ENCODE assay signal across 23 cellular contexts in genomic region chr3:50230833-50231125, GRCh38. TPM values are rescaled to one million over a fixed set of nuclear protein-coding genes. Genes with fewer than 3 reads are reported as not detected.
DNase-seq lines count a peak whose midpoint lies in the region; ATAC-seq and TF ChIP-seq lines count a peak whose summit lies in the region.
"Had no signal": no experiment of that assay in that cellular context is flagged by ENCODE, and none has a peak within 500 bp of the region (broad histone marks: within the 10 kb centered on the region; RNA-seq: fewer than 3 reads in every experiment).

No MANE protein-coding gene starts in this region.

- H3K4me1 Mint-ChIP-seq in CD4-positive, alpha-beta T cell (ENCODE audit: low read depth): peaks cover 41% of the 10 kb centered on the region

- H3K18ac ChIP-seq in trophoblast cell (ENCODE audit: low read length): no peak overlapping the region

- no peaks in the 10 kb centered on the region for H3K9me2 ChIP-seq in OCI-LY7 (ENCODE audit: insufficient read depth, low read length)

- H3K14ac ChIP-seq in trophoblast cell (ENCODE audit: low read length): no peak overlapping the region

- H4K91ac ChIP-seq in trophoblast cell (ENCODE audit: low read depth, low read length): peak overlapping the region; percentile 50

- no peak overlapping the region for H2BK12ac ChIP-seq in trophoblast cell (ENCODE audit: low read length)

- H3K36me3 Mint-ChIP-seq in CD4-positive, alpha-beta T cell (ENCODE audit: low read depth): peaks cover 10% of the 10 kb centered on the region
- H3K36me3 Mint-ChIP-seq: naive thymus-derived CD4-positive, alpha-beta T cell had no signal

- H3K9me3 Mint-ChIP-seq in CD4-positive, alpha-beta T cell: no peaks in the 10 kb centered on the region

- no peak overlapping the region for H2BK120ac ChIP-seq in trophoblast cell (ENCODE audit: insufficient read depth, low read length, poor library complexity)

- H4K20me1 ChIP-seq in OCI-LY7 (ENCODE audit: insufficient read depth, low read length): no peaks in the 10 kb centered on the region

- H3K79me2 ChIP-seq in OCI-LY7 (ENCODE audit: insufficient read depth, low read depth, low read length) (no peaks in the 10 kb centered on the region), trophoblast cell (ENCODE audit: control insufficient read depth, insufficient read depth, low read length, poor library complexity) (peaks cover 2% of the 10 kb centered on the region)

- intact Hi-C loops in CD4-positive, alpha-beta T cell (cut with DNase I, micrococcal nuclease): no loop called here
- intact Hi-C loops in OCI-LY7 (cut with micrococcal nuclease; ENCODE audit: unreplicated experiment) (no loop called here), colonic mucosa (cut with DNase I) (no loop called here)

- H3K36me3 ChIP-seq in OCI-LY7 (ENCODE audit: insufficient read depth, low read length): no peaks in the 10 kb centered on the region
- H3K36me3 ChIP-seq in trophoblast cell (ENCODE audit: control insufficient read depth in 1 of 2, insufficient read depth in 2 of 2, low read length in 2 of 2): no peaks in the 10 kb centered on the region
- H3K36me3 ChIP-seq in colonic mucosa: no peaks in the 10 kb centered on the region
- H3K36me3 ChIP-seq: ascending aorta had no signal

- no peak for DNase-seq in CD4-positive, alpha-beta T cell
- DNase-seq in OCI-LY7 (ENCODE audit: low spot score): no peak
- DNase-seq in fibroblast of mammary gland (ENCODE audit: low read depth): peak; percentile 51
- no peak for DNase-seq in trophoblast cell
- no peak for DNase-seq in activated CD4-positive, CD25-positive, alpha-beta regulatory T cell treated with anti-CD3 and anti-CD28 coated beads, Interleukin-2, amount 50 U/mL, for 72 hours
- no peak for DNase-seq in anterior cingulate cortex (lab: John Stamatoyannopoulos, UW)
- DNase-seq in colonic mucosa: no peak
- DNase-seq: activated CD4-positive, alpha-beta T cell treated with anti-CD3 and anti-CD28 coated beads, Interleukin-2, amount 50 U/mL, for 4 hours; activated gamma-delta T cell treated with Interleukin-2 at 50 U/mL for 16 hours; EL; hippocampal formation; islet precursor cell; mesenchymal stem cell; naive thymus-derived CD4-positive, alpha-beta T cell; NCI-H510A treated with DMSO at 0.1 percent for 48 hours; SHP77; stimulated activated CD4-positive, alpha-beta T cell treated with anti-CD3 and anti-CD28 coated beads, Interleukin-4, amount 100 ng/mL, for 1 hour; T-helper 1 cell had no signal

- no peak overlapping the region for H3K27ac ChIP-seq in CD4-positive, alpha-beta T cell (ENCODE audit: low read depth, low read length)
- no peak overlapping the region for H3K27ac ChIP-seq in OCI-LY7 (ENCODE audit: low read depth, low read length, poor library complexity, severe bottlenecking)
- H3K27ac ChIP-seq in trophoblast cell (ENCODE audit: low read depth, low read length): no peak overlapping the region
- H3K27ac ChIP-seq in colonic mucosa: no peak overlapping the region
- H3K27ac ChIP-seq: ascending aorta had no signal

- POLR2A ChIA-PET in CD4-positive, alpha-beta T cell (lab: Charles Lee): no interaction called here
- POLR2A ChIA-PET in OCI-LY7 (lab: Charles Lee): interaction anchor here (3.9 kb wide), 1 partner anchor 16 kb away, joined by 24 read pairs; no protein-coding TSS in a partner anchor

- H3K79me1 ChIP-seq in trophoblast cell (ENCODE audit: low read length): peaks cover 4% of the 10 kb centered on the region

- H3K4me2 ChIP-seq in OCI-LY7 (ENCODE audit: low read length) (peak overlapping the region; percentile 8; the same call in 1 of the 2 replicates), trophoblast cell (ENCODE audit: low read length) (no peak overlapping the region)

- no peak overlapping the region for H4K8ac ChIP-seq in trophoblast cell (ENCODE audit: low read depth, low read length)

- H3K23ac ChIP-seq in trophoblast cell (ENCODE audit: low read length): no peak overlapping the region

- whole genome bisulfite sequencing in trophoblast cell (ENCODE audit: extremely low coverage, insufficient coverage, insufficient read length): no CpG with 5 or more reads among the region's 3 CpGs

- no TSS peak for BruUV-seq in OCI-LY7 (replicated peaks; lab: Mats Ljungman, UMichigan)

- H2AFZ ChIP-seq in OCI-LY7 (ENCODE audit: low read length) (no peak overlapping the region), trophoblast cell (ENCODE audit: insufficient read depth, low read length, poor library complexity) (no peak overlapping the region)

- no peaks in the 10 kb centered on the region for H3K27me3 Mint-ChIP-seq in CD4-positive, alpha-beta T cell

- H3K9me3 ChIP-seq in CD4-positive, alpha-beta T cell (ENCODE audit: control insufficient read depth, low read length): no peaks in the 10 kb centered on the region
- H3K9me3 ChIP-seq in OCI-LY7 (ENCODE audit: low read length): no peaks in the 10 kb centered on the region
- no peaks in the 10 kb centered on the region for H3K9me3 ChIP-seq in trophoblast cell (ENCODE audit: insufficient read depth, low read depth, low read length)
- H3K9me3 ChIP-seq in colonic mucosa: no peaks in the 10 kb centered on the region
- H3K9me3 ChIP-seq: ascending aorta had no signal

- H3K9ac ChIP-seq in trophoblast cell (ENCODE audit: low read length) (no peak overlapping the region), colonic mucosa (ENCODE audit: low read depth in 2 of 2, low read length in 2 of 2) (no peak overlapping the region)

- no peak for ATAC-seq in CD4-positive, alpha-beta T cell (ENCODE audit: poor library complexity)
- no peak for ATAC-seq in HG02759 (IDR thresholded peaks at IDR 0.05; ENCODE audit: unreplicated experiment)
- ATAC-seq: naive thymus-derived CD4-positive, alpha-beta T cell had no signal

- no peak for TF ChIP-seq CTCF in CD4-positive, alpha-beta T cell (IDR thresholded peaks at IDR 0.05)
- no peak for TF ChIP-seq CTCF in OCI-LY7 (conservative IDR thresholded peaks at IDR 0.05; ENCODE audit: low read length)
- TF ChIP-seq CTCF in fibroblast of mammary gland (conservative IDR thresholded peaks at IDR 0.05; ENCODE audit: control insufficient read depth, insufficient read depth, low read depth, low read length): no peak
- no peak for TF ChIP-seq CTCF in colonic mucosa (IDR thresholded peaks at IDR 0.05)

- no peak overlapping the region for H2BK5ac ChIP-seq in trophoblast cell (ENCODE audit: low read depth, low read length, poor library complexity)

- H3K4me3 ChIP-seq in OCI-LY7 (ENCODE audit: low read depth, low read length, poor library complexity, severe bottlenecking) (no peak overlapping the region), fibroblast of mammary gland (ENCODE audit: control insufficient read depth, low read depth, low read length) (no peak overlapping the region), trophoblast cell (ENCODE audit: low read depth, low read length) (no peak overlapping the region), colonic mucosa (no peak overlapping the region)
- H3K4me3 ChIP-seq: ascending aorta, skin epidermis had no signal

- CTCF ChIA-PET in CD4-positive, alpha-beta T cell (lab: Charles Lee): no interaction called here
- CTCF ChIA-PET in OCI-LY7 (lab: Charles Lee; ENCODE audit: unreplicated experiment): no interaction called here

- H3K4me1 ChIP-seq in OCI-LY7 (ENCODE audit: insufficient read depth, low read length, poor library complexity, severe bottlenecking): peaks cover 55% of the 10 kb centered on the region
- peaks cover 15 to 18% of the 10 kb centered on the region in 2 experiments for H3K4me1 ChIP-seq in trophoblast cell (ENCODE audit: control insufficient read depth in 1 of 2, insufficient read depth in 2 of 2, low read length in 2 of 2)
- H3K4me1 ChIP-seq in colonic mucosa: peaks cover 4% of the 10 kb centered on the region

- H3K27ac Mint-ChIP-seq in CD4-positive, alpha-beta T cell: no peak overlapping the region

- H4K12ac ChIP-seq in trophoblast cell (ENCODE audit: low read depth, low read length): no peak overlapping the region

- H2AK5ac ChIP-seq in trophoblast cell (ENCODE audit: low read length): peak overlapping the region; percentile 46

- no peak overlapping the region for H3K4ac ChIP-seq in trophoblast cell (ENCODE audit: low read depth, low read length)

- H3K27me3 ChIP-seq in CD4-positive, alpha-beta T cell (ENCODE audit: control insufficient read depth, insufficient read depth, low read length): no peaks in the 10 kb centered on the region
- H3K27me3 ChIP-seq in trophoblast cell (ENCODE audit: insufficient read depth, low read length) (no peaks in the 10 kb centered on the region), colonic mucosa (no peaks in the 10 kb centered on the region)
- H3K27me3 ChIP-seq: ascending aorta had no signal

- peak overlapping the region; percentile 60 for H3K4me3 Mint-ChIP-seq in CD4-positive, alpha-beta T cell

RNA-seq across cellular contexts. Expression of gene GNAI2, which starts 5.2 kb away (rescaled TPM):
- total RNA-seq in CD4-positive, alpha-beta T cell: 100 to 1,000 TPM; 204 to 217 TPM
- 165 and 190 TPM in 2 replicates for total RNA-seq in OCI-LY7 (2014; rRNA removed; shearing (Covaris generic))
- total RNA-seq in OCI-LY7 (2022): 256 and 266 TPM in 2 replicates
- polyA plus RNA-seq in trophoblast cell (2013): 191 and 192 TPM in 2 replicates
- 10 to 100 TPM; 48.7 to 77.4 TPM for total RNA-seq in colonic mucosa

RNA-seq across cellular contexts. Expression of gene SLC38A3, which starts 25.7 kb away (rescaled TPM):
- 1 to 10 TPM; 1.0 to 1.1 TPM for total RNA-seq in CD4-positive, alpha-beta T cell
- total RNA-seq in OCI-LY7 (2014; rRNA removed; shearing (Covaris generic)): not detected in 2 replicates
- not detected in 2 replicates for total RNA-seq in OCI-LY7 (2022)
- 85.8 and 92.3 TPM in 2 replicates for polyA plus RNA-seq in trophoblast cell (2013)
- under 1 TPM; 0.24 to 0.40 TPM for total RNA-seq in colonic mucosa
- total RNA-seq: ascending aorta had no signal
- polyA plus RNA-seq: naive thymus-derived CD4-positive, alpha-beta T cell had no signal

RNA-seq across cellular contexts. Expression of gene SEMA3B, which starts 38.2 kb away (rescaled TPM):
- 1 to 10 TPM; 1.9 to 2.0 TPM for total RNA-seq in CD4-positive, alpha-beta T cell
- 0.10 and 0.28 TPM in 2 replicates for total RNA-seq in OCI-LY7 (2014; rRNA removed; shearing (Covaris generic))
- total RNA-seq in OCI-LY7 (2022): 0.82 and 1.2 TPM in 2 replicates
- 1.8 and 2.0 TPM in 2 replicates for polyA plus RNA-seq in trophoblast cell (2013)
- 10 to 100 TPM; 51.6 to 57.0 TPM for total RNA-seq in colonic mucosa
- polyA plus RNA-seq: naive thymus-derived CD4-positive, alpha-beta T cell had no signal

RNA-seq across cellular contexts. Expression of gene GNAT1, which starts 39.4 kb away (rescaled TPM):
- total RNA-seq in CD4-positive, alpha-beta T cell: under 1 TPM; 0.11 to 0.28 TPM
- total RNA-seq in OCI-LY7 (2014; rRNA removed; shearing (Covaris generic)): not detected in 2 replicates
- total RNA-seq in OCI-LY7 (2022) (not detected in 2 replicates), colonic mucosa (not detected)
- polyA plus RNA-seq in trophoblast cell (2013): not detected in 2 replicates
- total RNA-seq: cerebellum, posterior vena cava had no signal
- polyA plus RNA-seq: naive thymus-derived CD4-positive, alpha-beta T cell had no signal

RNA-seq across cellular contexts. Expression of gene LSMEM2, which starts 48.1 kb away (rescaled TPM):
- total RNA-seq in CD4-positive, alpha-beta T cell: under 1 TPM in 1 of 2 experiments, not detected in 1; 0.22 TPM
- not detected in 2 replicates for total RNA-seq in OCI-LY7 (2014; rRNA removed; shearing (Covaris generic))
- not detected in 2 replicates for total RNA-seq in OCI-LY7 (2022)
- polyA plus RNA-seq in trophoblast cell (2013): 0.06 and 0.08 TPM in 2 replicates
- not detected for total RNA-seq in colonic mucosa
- total RNA-seq: ascending aorta; naive thymus-derived CD4-positive, alpha-beta T cell had no signal

Comparison
In these comparisons a context has a peak if more than half of its experiments do, and no peak if none do; other contexts are left out.
1. RNA of gene SEMA3B, which starts 38.2 kb away (total RNA-seq): 51.6 to 57.0 TPM in colonic mucosa; 1.9 to 2.0 TPM in CD4-positive, alpha-beta T cell and 0.10 to 1.2 TPM in OCI-LY7; every median in the first group is over 10 times any median in the second.